14 cellular contexts compared by ENCODE assay signal in genomic region chr9:536597-537511, GRCh38. TPM values are rescaled to one million over a fixed set of nuclear protein-coding genes. Genes with fewer than 3 reads are reported as not detected.
A peak's percentile ranks its signal among the peaks of the same experiment; 100 is the strongest.
DNase-seq lines count a peak whose midpoint lies in the region; ATAC-seq and TF ChIP-seq lines count a peak whose summit lies in the region.
"Had no signal": no experiment of that assay in that cellular context is flagged by ENCODE, and none has a peak within 500 bp of the region (broad histone marks: within the 10 kb centered on the region; RNA-seq: fewer than 3 reads in every experiment).

No MANE protein-coding gene starts in this region.

- no peaks in the 10 kb centered on the region for H3K36me3 Mint-ChIP-seq in T-helper 2 cell treated with Interferon-gamma antibody and Interleukin-4, amounts not matched to agents 5 μg/mL and 100 μg/mL, for 36 hours (ENCODE audit: low read depth)

- no peak overlapping the region for H3K4me3 ChIP-seq in cardiac muscle cell
- no peak overlapping the region for H3K4me3 ChIP-seq in heart left ventricle
- no peak overlapping the region for H3K4me3 ChIP-seq in skeletal muscle tissue (ENCODE audit: low read length in 3 of 3)
- H3K4me3 ChIP-seq: SK-N-MC had no signal

- peak overlapping the region; percentile 33 for H3K27ac Mint-ChIP-seq in T-helper 2 cell treated with Interferon-gamma antibody and Interleukin-4, amounts not matched to agents 5 μg/mL and 100 μg/mL, for 36 hours
- H3K27ac Mint-ChIP-seq: stimulated activated naive B cell treated with anti-CD40 and anti-IgM and Interleukin-4, amounts not matched to agents 10 μg/mL and 1 μg/mL and 100 μg/mL, for 72 hours had no signal

- H3K4me1 Mint-ChIP-seq in T-helper 2 cell treated with Interferon-gamma antibody and Interleukin-4, amounts not matched to agents 5 μg/mL and 100 μg/mL, for 36 hours (ENCODE audit: low read depth): peaks cover 6% of the 10 kb centered on the region

- peak overlapping the region in 2 of 3 donors; percentile 24 to 35 for H3K9ac ChIP-seq in skeletal muscle tissue (ENCODE audit: low read depth in 1 of 3, low read length in 3 of 3)

- no peaks in the 10 kb centered on the region for H3K9me3 ChIP-seq in cardiac muscle cell (ENCODE audit: low read depth)
- H3K9me3 ChIP-seq in heart left ventricle: peaks cover 0 to 5% (median 0%) of the 10 kb centered on the region in 12 donors
- no peaks in the 10 kb centered on the region for H3K9me3 ChIP-seq in skeletal muscle tissue (ENCODE audit: control insufficient read depth in 3 of 3, low read length in 3 of 3)

- H3K27me3 ChIP-seq in cardiac muscle cell (no peaks in the 10 kb centered on the region), heart left ventricle (no peaks in the 10 kb centered on the region), skeletal muscle tissue (ENCODE audit: control insufficient read depth in 3 of 3, insufficient read depth in 3 of 3, low read length in 3 of 3) (no peaks in the 10 kb centered on the region)

- no peaks in the 10 kb centered on the region for H3K9me3 Mint-ChIP-seq in T-helper 2 cell treated with Interferon-gamma antibody and Interleukin-4, amounts not matched to agents 5 μg/mL and 100 μg/mL, for 36 hours

- peak in 1 of 2 donors; percentile 58 for DNase-seq in cardiac muscle cell (ENCODE audit: low read depth in 1 of 2, low spot score in 1 of 2)
- DNase-seq in heart left ventricle: no peak
- peak; percentile 44 for DNase-seq in NCI-H1436 treated with DMSO at 0.1 percent for 48 hours (lab: John Stamatoyannopoulos, UW)
- DNase-seq in T-helper 2 cell treated with Interferon-gamma antibody and Interleukin-4, amounts not matched to agents 5 μg/mL and 100 μg/mL, for 36 hours (ENCODE audit: low spot score): no peak
- no peak for DNase-seq in pons (ENCODE audit: low spot score)
- DNase-seq in Ammon's horn (ENCODE audit: low spot score): no peak
- DNase-seq: C1 segment of cervical spinal cord; NCI-H2227 treated with DMSO at 0.1 percent for 48 hours; stimulated activated CD4-positive, alpha-beta T cell treated with anti-CD3 and anti-CD28 coated beads, Interleukin-15, amount 100 ng/mL, for 24 hours; stimulated activated naive B cell treated with anti-CD40 and anti-IgM and Interleukin-4, amounts not matched to agents 10 μg/mL and 1 μg/mL and 100 μg/mL, for 72 hours had no signal

- H3K36me3 ChIP-seq in cardiac muscle cell: no peaks in the 10 kb centered on the region
- H3K36me3 ChIP-seq in heart left ventricle: peaks cover 0 to 5% (median 0%) of the 10 kb centered on the region in 9 donors
- no peaks in the 10 kb centered on the region for H3K36me3 ChIP-seq in skeletal muscle tissue (ENCODE audit: control insufficient read depth in 3 of 3, insufficient read depth in 3 of 3, low read length in 3 of 3)

- ATAC-seq in heart left ventricle: no peak
- ATAC-seq in HG02759 (IDR thresholded peaks at IDR 0.05; ENCODE audit: unreplicated experiment): no peak
- ATAC-seq: esophagus mucosa; stimulated activated naive B cell treated with anti-CD40 and anti-IgM and Interleukin-4, amounts not matched to agents 10 μg/mL and 1 μg/mL and 100 μg/mL, for 72 hours had no signal

- peak overlapping the region; percentile 94 for H3K27ac ChIP-seq in cardiac muscle cell
- peak overlapping the region in 4 of 12 donors; percentile 12 to 30 (median 22) for H3K27ac ChIP-seq in heart left ventricle
- H3K27ac ChIP-seq in skeletal muscle tissue (ENCODE audit: low read depth, low read length): no peak overlapping the region
- H3K27ac ChIP-seq: SK-N-MC had no signal

- WGBS in heart left ventricle, 4 donors: 62 to 66% (median 62%) methylated on average over 11 of the region's 11 CpGs

- peaks cover 56% of the 10 kb centered on the region for H3K4me1 ChIP-seq in cardiac muscle cell (ENCODE audit: low read depth)
- peaks cover 5 to 63% (median 38%) of the 10 kb centered on the region in 12 donors for H3K4me1 ChIP-seq in heart left ventricle
- peaks cover 4 to 15% (median 9%) of the 10 kb centered on the region in 3 donors for H3K4me1 ChIP-seq in skeletal muscle tissue (ENCODE audit: control insufficient read depth in 3 of 3, insufficient read depth in 3 of 3, low read length in 3 of 3)

- TF ChIP-seq POLR2A in heart left ventricle (IDR thresholded peaks at IDR 0.05): no peak

- H3K4me3 Mint-ChIP-seq in T-helper 2 cell treated with Interferon-gamma antibody and Interleukin-4, amounts not matched to agents 5 μg/mL and 100 μg/mL, for 36 hours: peak overlapping the region; percentile 74

- TF ChIP-seq CTCF in cardiac muscle cell (IDR thresholded peaks at IDR 0.05; ENCODE audit: low read depth, low read length) (no peak), heart left ventricle (IDR thresholded peaks at IDR 0.05) (no peak)

- intact Hi-C loops in heart left ventricle (cut with DNase I): no loop called here

- H3K27me3 Mint-ChIP-seq in T-helper 2 cell treated with Interferon-gamma antibody and Interleukin-4, amounts not matched to agents 5 μg/mL and 100 μg/mL, for 36 hours (ENCODE audit: low read depth): no peaks in the 10 kb centered on the region

RNA-seq across cellular contexts. Expression of gene KANK1, which starts 32.4 kb away (rescaled TPM):
- total RNA-seq in cardiac muscle cell (43.8 and 52.6 TPM in 2 replicates), heart left ventricle (100 to 1,000 TPM in 7 of 9 donors, 10 to 100 TPM in 2; 74.9 to 242 (median 121) TPM), skeletal muscle tissue (27.7 TPM)
- polyA plus RNA-seq in cardiac muscle cell (35.9 and 53.9 TPM in 2 replicates), heart left ventricle (10 to 100 TPM; 53.6 to 92.0 TPM)
